In the genomic region with DNA sequence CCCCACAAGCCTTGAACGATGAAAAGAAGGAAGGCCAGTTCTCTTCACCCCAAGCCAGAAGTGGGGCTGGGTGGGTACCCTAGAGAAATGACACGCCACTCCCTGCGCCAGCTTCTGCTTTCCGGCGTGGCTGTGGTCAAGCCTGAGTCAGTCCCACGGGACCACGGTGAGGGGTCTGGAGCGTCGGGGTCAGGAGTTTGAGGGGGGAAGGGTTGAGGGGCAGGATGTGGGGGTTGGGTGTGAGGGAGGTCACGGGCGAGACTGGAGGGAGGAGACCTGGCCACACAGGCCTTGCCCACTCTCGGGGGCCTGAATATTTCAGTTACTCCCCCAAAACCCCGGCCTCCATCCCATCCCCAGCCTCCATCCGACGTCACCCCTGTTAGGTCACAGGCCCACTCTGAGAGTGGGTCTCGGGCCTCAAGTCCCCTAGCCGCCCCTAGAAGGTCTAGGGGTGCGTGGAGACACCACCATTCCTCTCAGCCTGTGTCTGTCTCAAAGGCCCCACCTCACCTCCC, we compare ENCODE assay signal across 9 cellular contexts.
DNase-seq lines count a peak whose midpoint lies in the region; ATAC-seq and TF ChIP-seq lines count a peak whose summit lies in the region.
"Had no signal": no experiment of that assay in that cellular context is flagged by ENCODE, and none has a peak within 500 bp of the region (broad histone marks: within the 10 kb centered on the region; RNA-seq: fewer than 3 reads in every experiment).

No MANE protein-coding gene starts in this region.

- H3K27ac Mint-ChIP-seq in activated naive CD4-positive, alpha-beta T cell treated with anti-CD3 and anti-CD28 coated beads, Interleukin-2, amount 50 U/mL, for 24 hours: no peak overlapping the region

- H3K4me3 Mint-ChIP-seq in activated naive CD4-positive, alpha-beta T cell treated with anti-CD3 and anti-CD28 coated beads, Interleukin-2, amount 50 U/mL, for 24 hours: peak overlapping the region; percentile 85

- DNase-seq in activated naive CD4-positive, alpha-beta T cell treated with anti-CD3 and anti-CD28 coated beads, Interleukin-2, amount 50 U/mL, for 16 hours: no peak
- DNase-seq in RWPE1 (ENCODE audit: low spot score) (no peak), germinal center (ENCODE audit: low spot score) (peak; percentile 64), skeletal muscle cell (ENCODE audit: low read depth) (no peak), NCI-H2171 treated with DMSO at 0.1 percent for 48 hours (lab: John Stamatoyannopoulos, UW) (no peak), NCI-H524 (lab: John Stamatoyannopoulos, UW) (no peak)

- peak overlapping the region; percentile 64 for H3K4me3 ChIP-seq in skeletal muscle cell (ENCODE audit: low read depth, low read length)

- no peaks in the 10 kb centered on the region for H3K27me3 Mint-ChIP-seq in activated naive CD4-positive, alpha-beta T cell treated with anti-CD3 and anti-CD28 coated beads, Interleukin-2, amount 50 U/mL, for 24 hours

- H3K4me1 Mint-ChIP-seq in activated naive CD4-positive, alpha-beta T cell treated with anti-CD3 and anti-CD28 coated beads, Interleukin-2, amount 50 U/mL, for 24 hours: peaks cover 6% of the 10 kb centered on the region

- CTCF ChIA-PET in RWPE1 (lab: Yijun Ruan, JAX): no interaction called here

- no peak for ATAC-seq in GM18517 (IDR thresholded peaks at IDR 0.05; ENCODE audit: unreplicated experiment)

- peaks cover 2% of the 10 kb centered on the region for H3K36me3 Mint-ChIP-seq in activated naive CD4-positive, alpha-beta T cell treated with anti-CD3 and anti-CD28 coated beads, Interleukin-2, amount 50 U/mL, for 24 hours

- peak overlapping the region; percentile 88 for H3K27ac ChIP-seq in RWPE1
- H3K27ac ChIP-seq: cardiac muscle cell had no signal

- TF ChIP-seq CTCF in RWPE1 (conservative IDR thresholded peaks at IDR 0.05; ENCODE audit: low read depth): no peak

- POLR2A ChIA-PET in RWPE1 (lab: Yijun Ruan, JAX; ENCODE audit: low non-redundant PET): interaction anchor here (0.6 kb wide), 1 partner anchor 1118 kb away, joined by 3 read pairs; no protein-coding TSS in a partner anchor

- H3K9me3 Mint-ChIP-seq in activated naive CD4-positive, alpha-beta T cell treated with anti-CD3 and anti-CD28 coated beads, Interleukin-2, amount 50 U/mL, for 24 hours: no peaks in the 10 kb centered on the region
